13 cellular contexts compared by ENCODE assay signal in the genomic region with DNA sequence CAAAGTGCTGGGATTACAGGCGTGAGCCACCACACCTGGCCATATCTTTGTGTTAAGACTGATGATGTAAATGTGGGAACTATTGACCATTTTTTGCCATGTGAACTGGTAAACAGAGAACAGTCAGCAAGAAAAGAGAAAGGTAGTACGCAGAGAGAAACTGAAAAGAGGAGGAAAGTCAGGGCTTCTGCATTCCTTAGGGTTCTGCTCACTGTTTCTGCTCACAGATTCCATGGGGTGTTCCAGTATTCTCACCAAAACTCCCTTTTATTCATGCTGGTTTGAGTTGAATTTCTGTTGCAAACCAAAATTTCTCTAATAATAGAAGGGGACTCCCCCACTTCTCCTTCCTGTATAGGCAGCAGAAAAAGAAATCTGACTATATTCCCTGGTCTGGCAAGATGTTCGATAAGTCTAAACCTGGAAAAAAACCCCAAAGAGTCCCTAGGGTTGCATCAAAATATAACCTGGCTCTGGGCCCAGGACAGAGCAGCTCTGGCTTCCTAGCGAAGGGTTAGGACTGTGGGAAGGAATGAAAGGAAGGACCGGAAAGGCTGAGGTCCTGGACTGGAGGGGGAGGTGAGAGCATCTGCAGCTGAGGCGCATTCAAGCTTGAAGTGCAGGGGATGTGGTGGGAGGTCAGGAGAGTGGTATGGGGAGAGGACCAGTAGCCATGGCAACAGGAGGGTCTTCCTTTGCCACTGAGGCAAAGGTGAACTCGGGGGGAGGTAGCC. TPM values are rescaled to one million over a fixed set of nuclear protein-coding genes. Genes with fewer than 3 reads are reported as not detected.
DNase-seq lines count a peak whose midpoint lies in the region; ATAC-seq and TF ChIP-seq lines count a peak whose summit lies in the region.
"Had no signal": no experiment of that assay in that cellular context is flagged by ENCODE, and none has a peak within 500 bp of the region (broad histone marks: within the 10 kb centered on the region; RNA-seq: fewer than 3 reads in every experiment).

No MANE protein-coding gene starts in this region.

- no peak for TF ChIP-seq RAD21 in SK-N-SH (IDR thresholded peaks at IDR 0.05; ENCODE audit: low read length)

- peaks cover 11% of the 10 kb centered on the region for H3K27me3 Mint-ChIP-seq in activated T-helper 17 cell treated with anti-CD3 and anti-CD28 coated beads, Interleukin-2, amount 50 U/mL, for 72 hours

- H3K27ac Mint-ChIP-seq in activated T-helper 17 cell treated with anti-CD3 and anti-CD28 coated beads, Interleukin-2, amount 50 U/mL, for 72 hours = peak overlapping the region; percentile 63

- H3K36me3 Mint-ChIP-seq in activated T-helper 17 cell treated with anti-CD3 and anti-CD28 coated beads, Interleukin-2, amount 50 U/mL, for 72 hours (ENCODE audit: low read depth) = no peaks in the 10 kb centered on the region

- H3K27ac ChIP-seq in psoas muscle (no peak overlapping the region), esophagus squamous epithelium (no peak overlapping the region), SK-N-SH (ENCODE audit: low read depth in 2 of 2, low read length in 1 of 2) (no peak overlapping the region)
- H3K27ac ChIP-seq: tibial artery had no signal

- CTCF ChIA-PET in SK-N-SH (lab: Yijun Ruan, JAX) = interaction anchor here (1.0 to 1.8 kb wide), 2 partner anchors 10 to 162 kb away, joined by 3 to 5 read pairs; no protein-coding TSS in a partner anchor

- peaks cover 46% of the 10 kb centered on the region for H3K4me1 Mint-ChIP-seq in activated T-helper 17 cell treated with anti-CD3 and anti-CD28 coated beads, Interleukin-2, amount 50 U/mL, for 72 hours

- POLR2A ChIA-PET in SK-N-SH (lab: Yijun Ruan, JAX) = no interaction called here

- no peaks in the 10 kb centered on the region for H3F3A ChIP-seq in SK-N-SH (replicated peaks; ENCODE audit: insufficient read depth)

- no peaks in the 10 kb centered on the region for H4K20me1 ChIP-seq in SK-N-SH (ENCODE audit: insufficient read depth)

- H3K4me3 ChIP-seq in psoas muscle (no peak overlapping the region), esophagus squamous epithelium (no peak overlapping the region), SK-N-SH (ENCODE audit: low read depth in 2 of 2, low read length in 1 of 2) (no peak overlapping the region)
- H3K4me3 ChIP-seq: tibial artery had no signal

- no peaks in the 10 kb centered on the region for H3K9me2 ChIP-seq in SK-N-SH

- H3K4me2 ChIP-seq in SK-N-SH = no peak overlapping the region

- H3K36me3 ChIP-seq in psoas muscle (ENCODE audit: insufficient read depth in 1 of 2, low read depth in 1 of 2) (no peaks in the 10 kb centered on the region), esophagus squamous epithelium (no peaks in the 10 kb centered on the region), SK-N-SH (replicated peaks in 1 of 2; ENCODE audit: control insufficient read depth in 1 of 2, insufficient read depth in 2 of 2, low read length in 1 of 2) (no peaks in the 10 kb centered on the region)
- H3K36me3 ChIP-seq: tibial artery had no signal

- DNase-seq in NCI-H2171 treated with DMSO at 0.1 percent for 48 hours (lab: John Stamatoyannopoulos, UW) = peak; percentile 32
- DNase-seq in NCI-H2171 (lab: John Stamatoyannopoulos, UW) = no peak
- DNase-seq in psoas muscle = no peak
- no peak for DNase-seq in stimulated activated CD4-positive, alpha-beta T cell treated with anti-CD3 and anti-CD28 coated beads, Interleukin-2, amount 100 ng/mL, for 24 hours
- DNase-seq in esophagus squamous epithelium (lab: John Stamatoyannopoulos, UW) = no peak
- no peak for DNase-seq in SK-N-SH
- DNase-seq: 8988T, hypothalamus, NCI-H1436, SIG-M5, tibial artery had no signal

- no peak overlapping the region for H2AFZ ChIP-seq in SK-N-SH (ENCODE audit: low read depth)

- no peaks in the 10 kb centered on the region for H3K9me3 Mint-ChIP-seq in activated T-helper 17 cell treated with anti-CD3 and anti-CD28 coated beads, Interleukin-2, amount 50 U/mL, for 72 hours

- no peaks in the 10 kb centered on the region for H3K27me3 ChIP-seq in psoas muscle (ENCODE audit: insufficient read depth in 3 of 3, low read length in 2 of 3)
- H3K27me3 ChIP-seq in esophagus squamous epithelium = no peaks in the 10 kb centered on the region
- H3K27me3 ChIP-seq in SK-N-SH (ENCODE audit: insufficient read depth) = no peaks in the 10 kb centered on the region
- H3K27me3 ChIP-seq: tibial artery had no signal

- H3K9me3 ChIP-seq in psoas muscle = no peaks in the 10 kb centered on the region
- no peaks in the 10 kb centered on the region for H3K9me3 ChIP-seq in esophagus squamous epithelium
- H3K9me3 ChIP-seq in SK-N-SH = 0 out of 2 replicates have a peak, but pooled peaks cover 3% of the 10 kb centered on the region
- H3K9me3 ChIP-seq: tibial artery had no signal

- no peak for TF ChIP-seq POLR2A in esophagus squamous epithelium (IDR thresholded peaks at IDR 0.05)

- ATAC-seq in HG02759 (IDR thresholded peaks at IDR 0.05; ENCODE audit: unreplicated experiment) = peak; percentile 74
- ATAC-seq in activated T-helper 17 cell treated with anti-CD3 and anti-CD28 coated beads, Interleukin-2, amount 50 U/mL, for 72 hours (replicated peaks) = peak; percentile 25
- ATAC-seq in psoas muscle = peak in 3 of 4 donors; percentile 39 to 54 (median 44)

- H3K4me1 ChIP-seq in psoas muscle (no peaks in the 10 kb centered on the region), esophagus squamous epithelium (peaks cover 0 to 34% (median 0%) of the 10 kb centered on the region in 3 donors), SK-N-SH (ENCODE audit: control insufficient read depth in 1 of 2, insufficient read depth in 2 of 2, low read depth in 1 of 2, low read length in 1 of 2) (peaks cover 6 to 7% of the 10 kb centered on the region in 2 experiments)

- TF ChIP-seq CTCF in psoas muscle (IDR thresholded peaks at IDR 0.05) (no peak), esophagus squamous epithelium (IDR thresholded peaks at IDR 0.05) (no peak), SK-N-SH (IDR thresholded peaks at IDR 0.05) (no peak)

- intact Hi-C loops in psoas muscle (cut with DNase I) = no loop called here
- intact Hi-C loops in esophagus squamous epithelium (cut with DNase I) = no loop called here

- TF ChIP-seq EP300 in SK-N-SH (IDR thresholded peaks at IDR 0.05; ENCODE audit: borderline replicate concordance in 1 of 2, low read depth in 1 of 2, low read length in 1 of 2) = no peak

- no peaks in the 10 kb centered on the region for H3K79me2 ChIP-seq in SK-N-SH (ENCODE audit: insufficient read depth)

- peak overlapping the region; percentile 4 for H3K4me3 Mint-ChIP-seq in activated T-helper 17 cell treated with anti-CD3 and anti-CD28 coated beads, Interleukin-2, amount 50 U/mL, for 72 hours

- WGBS in psoas muscle, 3 donors = 49 to 55% (median 52%) methylated on average over 7 of the region's 7 CpGs
- WGBS in esophagus squamous epithelium, 2 donors = 35 to 56% methylated on average over 6 of the region's 7 CpGs
- WGBS in SK-N-SH (ENCODE audit: low lambda C conversion rate) = 65% methylated on average over 7 of the region's 7 CpGs

- H3K9ac ChIP-seq in SK-N-SH = no peak overlapping the region

TF ChIP-seq in SK-N-SH, 30 proteins besides CTCF, POLR2A, EP300 and RAD21 (continues in another document):
- no peak for TF ChIP-seq FOSL2 (IDR thresholded peaks at IDR 0.05; ENCODE audit: borderline replicate concordance, low read depth)
- TF ChIP-seq FOXM1 (IDR thresholded peaks at IDR 0.05; ENCODE audit: low read depth) = no peak
- no peak for TF ChIP-seq NFIC (IDR thresholded peaks at IDR 0.05; ENCODE audit: borderline replicate concordance)
- no peak for TF ChIP-seq ZBTB33 (IDR thresholded peaks at IDR 0.05; ENCODE audit: borderline replicate concordance, low read depth)

RNA-seq across cellular contexts. Expression of gene RGS16, which starts 18.8 kb away (rescaled TPM):
- total RNA-seq in activated T-helper 17 cell treated with anti-CD3 and anti-CD28 coated beads, Interleukin-2, amount 50 U/mL, for 72 hours = 10 to 100 TPM in 1 of 2 donors, 1 to 10 TPM in 1; 9.7 to 32.1 TPM
- total RNA-seq in psoas muscle (10 to 100 TPM in 2 of 4 donors, 1 to 10 TPM in 2; 1.2 to 17.5 (median 6.9) TPM), esophagus squamous epithelium (1 to 10 TPM; 1.1 to 2.2 (median 1.3) TPM)
- polyA plus RNA-seq in psoas muscle (10 to 100 TPM in 1 of 3 donors, under 1 TPM in 2; 0.72 to 22.5 (median 0.86) TPM), SK-N-SH (2012; rRNA removed) (0.79 and 1.7 TPM in 2 replicates)
- 1.2 and 1.9 TPM in 2 replicates for polyA plus RNA-seq in SK-N-SH (2012; cell fraction: cytosol; rRNA removed)
- 0.79 and 1.0 TPM in 2 replicates for polyA plus RNA-seq in SK-N-SH (2012; cell fraction: nucleus; rRNA removed)

RNA-seq across cellular contexts. Expression of gene RNASEL, which starts 33.9 kb away (rescaled TPM):
- total RNA-seq in activated T-helper 17 cell treated with anti-CD3 and anti-CD28 coated beads, Interleukin-2, amount 50 U/mL, for 72 hours = 1 to 10 TPM; 2.7 to 8.4 TPM
- 1 to 10 TPM; 1.5 to 4.4 (median 2.1) TPM for total RNA-seq in psoas muscle
- polyA plus RNA-seq in psoas muscle = 1 to 10 TPM in 1 of 3 donors, under 1 TPM in 2; 0.61 to 3.4 (median 0.82) TPM
- 1 to 10 TPM; 5.6 to 9.5 (median 7.5) TPM for total RNA-seq in esophagus squamous epithelium
- not detected in 2 replicates for polyA plus RNA-seq in SK-N-SH (2012; rRNA removed)
- polyA plus RNA-seq in SK-N-SH (2012; cell fraction: cytosol; rRNA removed) = 0.01 TPM in 2 replicates
- polyA plus RNA-seq in SK-N-SH (2012; cell fraction: nucleus; rRNA removed) = not detected in 2 replicates
